In genomic region chr4:95255396-95256107, GRCh38 we compare ENCODE assay signal across 1 cellular context.
TF ChIP-seq lines count a peak whose summit lies in the region.

No MANE protein-coding gene starts in this region.

TF ChIP-seq in K562, 482 proteins besides CTCF, POLR2A, EP300 and RAD21 (continued from another document and continues in another):
- no peak for TF ChIP-seq CTCFL (IDR thresholded peaks at IDR 0.05; ENCODE audit: borderline replicate concordance, insufficient read depth, low read depth, low read length, poor library complexity, severe bottlenecking)
- TF ChIP-seq MIER1 (IDR thresholded peaks at IDR 0.05; ENCODE audit: low read depth) = peak; percentile 39; the same call in 1 of the 2 replicates
- TF ChIP-seq TOE1 (IDR thresholded peaks at IDR 0.05; ENCODE audit: borderline replicate concordance) = peak; percentile 93
- TF ChIP-seq TOE1 (CRISPR knock-in tag; IDR thresholded peaks at IDR 0.05; ENCODE audit: borderline replicate concordance, low read depth) = no peak
- no peak for TF ChIP-seq ZNF121 (CRISPR knock-in tag; conservative IDR thresholded peaks at IDR 0.05)
- peak; percentile 50; the same call in 1 of the 2 replicates for TF ChIP-seq ZBTB26 (CRISPR knock-in tag; IDR thresholded peaks at IDR 0.05)
- no peak for TF ChIP-seq SREBF1 (IDR thresholded peaks at IDR 0.05; ENCODE audit: borderline replicate concordance, low read depth, low read length)
- TF ChIP-seq POLR2AphosphoS5 (IDR thresholded peaks at IDR 0.05; ENCODE audit: control insufficient read depth, insufficient read depth, low read depth, low read length) = peak; percentile 32; the same call in 1 of the 2 replicates
- no peak for TF ChIP-seq ZNF124 (CRISPR knock-in tag; IDR thresholded peaks at IDR 0.05)
- TF ChIP-seq FOXA3 (CRISPR knock-in tag; conservative IDR thresholded peaks at IDR 0.05 in 1 of 2, IDR thresholded peaks at IDR 0.05 in 1 of 2) = 0 out of 4 replicates have a peak, but pooled peaks of 1 of the 2 experiments have one; percentile 24
- peak; percentile 86 for TF ChIP-seq CBFA2T3 (IDR thresholded peaks at IDR 0.05)
- 0 out of 2 replicates have a peak, but pooled peaks have one; percentile 9 for TF ChIP-seq GABPB1 (CRISPR knock-in tag; IDR thresholded peaks at IDR 0.05)
- peak; percentile 96 for TF ChIP-seq USF1 (CRISPR knock-in tag; IDR thresholded peaks at IDR 0.05)
- no peak for TF ChIP-seq SIX5 (IDR thresholded peaks at IDR 0.05; ENCODE audit: borderline replicate concordance in 1 of 2, insufficient read depth in 1 of 2, low read depth in 1 of 2, low read length in 2 of 2)
- no peak for TF ChIP-seq ELK3 (CRISPR knock-in tag; IDR thresholded peaks at IDR 0.05)
- TF ChIP-seq ZNF232 (CRISPR knock-in tag; IDR thresholded peaks at IDR 0.05) = no peak
- no peak for TF ChIP-seq ZHX1 (conservative IDR thresholded peaks at IDR 0.05; ENCODE audit: low read length)
- no peak for TF ChIP-seq CGGBP1 (CRISPR knock-in tag; IDR thresholded peaks at IDR 0.05)
- no peak for TF ChIP-seq TAF15 (IDR thresholded peaks at IDR 0.05; ENCODE audit: low read depth, low read length)
- no peak for TF ChIP-seq KAT2B (IDR thresholded peaks at IDR 0.05; ENCODE audit: low read depth, low read length)
- TF ChIP-seq MTA2 (IDR thresholded peaks at IDR 0.05; ENCODE audit: low read depth) = peak; percentile 54; the same call in 1 of the 2 replicates
- TF ChIP-seq ZBTB9 (CRISPR knock-in tag; IDR thresholded peaks at IDR 0.05) = no peak
- TF ChIP-seq CBX1 (IDR thresholded peaks at IDR 0.05; ENCODE audit: low read depth) = no peak
- peak; percentile 12; the same call in 1 of the 2 replicates for TF ChIP-seq ZNF263 (CRISPR knock-in tag; IDR thresholded peaks at IDR 0.05; ENCODE audit: borderline replicate concordance)
- TF ChIP-seq MEIS2 (IDR thresholded peaks at IDR 0.05; ENCODE audit: partially characterized antibody) = peak; percentile 62
- TF ChIP-seq KDM1A (IDR thresholded peaks at IDR 0.05) = peak; percentile 39 to 44; a peak in 3 of 4 replicates
- TF ChIP-seq EP400 (IDR thresholded peaks at IDR 0.05) = peak; percentile 38; the same call in 1 of the 2 replicates
- TF ChIP-seq XRCC3 (IDR thresholded peaks at IDR 0.05) = no peak
- TF ChIP-seq ZBTB11 (CRISPR knock-in tag; IDR thresholded peaks at IDR 0.05) = peak in 1 of 3 experiments; percentile 36; a peak in 1 of 6 replicates
- TF ChIP-seq HMGN3 (IDR thresholded peaks at IDR 0.05; ENCODE audit: borderline replicate concordance, extremely low read depth, insufficient read length, low read depth, low read length) = no peak
- TF ChIP-seq TAF9B (IDR thresholded peaks at IDR 0.05; ENCODE audit: partially characterized antibody) = peak; percentile 32
- peak; percentile 61; the same call in 1 of the 2 replicates for TF ChIP-seq CTBP1 (IDR thresholded peaks at IDR 0.05; ENCODE audit: borderline replicate concordance)
- no peak for TF ChIP-seq RBFOX2 (IDR thresholded peaks at IDR 0.05; ENCODE audit: low read depth, low read length)
- TF ChIP-seq ZNF57 (CRISPR knock-in tag; IDR thresholded peaks at IDR 0.05) = no peak
- no peak for TF ChIP-seq RBM22 (IDR thresholded peaks at IDR 0.05; ENCODE audit: low read depth, low read length, poor library complexity, severe bottlenecking)
- no peak for TF ChIP-seq ZNF586 (CRISPR knock-in tag; conservative IDR thresholded peaks at IDR 0.05)
- no peak for TF ChIP-seq SMAD4 (CRISPR knock-in tag; conservative IDR thresholded peaks at IDR 0.05)
- TF ChIP-seq USF2 (CRISPR knock-in tag; IDR thresholded peaks at IDR 0.05) = peak; percentile 95
- TF ChIP-seq RBM15 (IDR thresholded peaks at IDR 0.05; ENCODE audit: insufficient read depth, low read length) = no peak
- TF ChIP-seq MLLT1 (IDR thresholded peaks at IDR 0.05) = peak in 1 of 2 experiments; percentile 28; a peak in 1 of 4 replicates
- no peak for TF ChIP-seq ZNF75A (CRISPR knock-in tag; IDR thresholded peaks at IDR 0.05)
- no peak for TF ChIP-seq ZNF224 (CRISPR knock-in tag; IDR thresholded peaks at IDR 0.05)
- peak; percentile 51; the same call in 1 of the 2 replicates for TF ChIP-seq L3MBTL2 (IDR thresholded peaks at IDR 0.05)
- peak; percentile 98 for TF ChIP-seq MECOM (CRISPR knock-in tag; IDR thresholded peaks at IDR 0.05)
- TF ChIP-seq ARID1B (IDR thresholded peaks at IDR 0.05) = peak; percentile 79
- TF ChIP-seq SMARCC2 (IDR thresholded peaks at IDR 0.05; ENCODE audit: low read depth) = no peak
- TF ChIP-seq EHMT2 (IDR thresholded peaks at IDR 0.05) = peak; percentile 25; the same call in 1 of the 2 replicates
- TF ChIP-seq NCOR1 (IDR thresholded peaks at IDR 0.05) = peak; percentile 70
- no peak for TF ChIP-seq MAFF (IDR thresholded peaks at IDR 0.05; ENCODE audit: low read length)
- no peak for TF ChIP-seq SAP30 (IDR thresholded peaks at IDR 0.05; ENCODE audit: borderline replicate concordance, insufficient read depth, low read depth, low read length, poor library complexity, severe bottlenecking)
